Comparison of ENCODE assay signal across 9 cellular contexts in genomic region chr5:149062371-149063016, GRCh38. TPM values are rescaled to one million over a fixed set of nuclear protein-coding genes. Genes with fewer than 3 reads are reported as not detected.
A peak's percentile ranks its signal among the peaks of the same experiment; 100 is the strongest.
DNase-seq lines count a peak whose midpoint lies in the region; ATAC-seq, FAIRE-seq and TF ChIP-seq lines count a peak whose summit lies in the region.
"Had no signal": no experiment of that assay in that cellular context is flagged by ENCODE, and none has a peak within 500 bp of the region (broad histone marks: within the 10 kb centered on the region; RNA-seq: fewer than 3 reads in every experiment).

No MANE protein-coding gene starts in this region.

- CTCF ChIA-PET in HepG2 (lab: Yijun Ruan, JAX; ENCODE audit: low intra/inter-chr PET ratio, low total read pairs), result no interaction called here

- TF ChIP-seq EP300 in HepG2 (IDR thresholded peaks at IDR 0.05; ENCODE audit: low read depth in 2 of 2, low read length in 2 of 2) (no peak), HepG2 (CRISPR knock-in tag; IDR thresholded peaks at IDR 0.05; ENCODE audit: borderline replicate concordance) (no peak)

- no peak overlapping the region for H3K27ac ChIP-seq in HepG2 (ENCODE audit: extremely low read length, insufficient read depth, low read length)
- peak overlapping the region; percentile 11 for H3K27ac ChIP-seq in urinary bladder (ENCODE audit: low read depth)

- 0% methylated on average over 1 of the region's 3 CpGs for WGBS in HepG2 (ENCODE audit: low lambda C conversion rate)
- WGBS in urinary bladder, result 73% methylated on average over 3 of the region's 3 CpGs

- H3K79me2 ChIP-seq in Loucy (ENCODE audit: insufficient read depth, low read length) (no peaks in the 10 kb centered on the region), HepG2 (ENCODE audit: insufficient read depth, low read length) (no peaks in the 10 kb centered on the region)

- TF ChIP-seq CTCF in Loucy (conservative IDR thresholded peaks at IDR 0.05; ENCODE audit: low read length) (no peak), chondrocyte (IDR thresholded peaks at IDR 0.05) (no peak), HepG2 (CRISPR knock-in tag; IDR thresholded peaks at IDR 0.05) (no peak)

- in situ Hi-C loops in HepG2 (cut with HindIII; ENCODE audit: extremely low pct_ligation_motif_present, low pct_unique_long_range_greater_than_20kb), result no loop called here

- H3K27me3 Mint-ChIP-seq in chondrocyte (ENCODE audit: low read depth), result no peaks in the 10 kb centered on the region

- H3K27ac Mint-ChIP-seq in chondrocyte (ENCODE audit: unreplicated experiment), result peak overlapping the region; percentile 75

- H3K27me3 ChIP-seq in Loucy (ENCODE audit: insufficient read depth, low read length, poor library complexity, severe bottlenecking), result no peaks in the 10 kb centered on the region
- H3K27me3 ChIP-seq in HepG2 (ENCODE audit: control insufficient read depth in 1 of 2, insufficient read depth in 2 of 2, low read length in 2 of 2), result no peaks in the 10 kb centered on the region

- peak overlapping the region; percentile 32 for H3K4me3 Mint-ChIP-seq in chondrocyte (ENCODE audit: unreplicated experiment)

- H2AFZ ChIP-seq in Loucy (ENCODE audit: low read length), result 0 out of 2 replicates have a peak overlapping the region, but pooled peaks have one; percentile 0
- H2AFZ ChIP-seq in HepG2 (ENCODE audit: low read length), result no peak overlapping the region

- TF ChIP-seq POLR2A in HepG2 (IDR thresholded peaks at IDR 0.05; ENCODE audit: insufficient read depth in 1 of 2, low read depth in 2 of 2, low read length in 2 of 2), result no peak

- peaks cover 4% of the 10 kb centered on the region; the same call in 1 of the 2 replicates for H3F3A ChIP-seq in Loucy (ENCODE audit: low read depth)

- peaks cover 17% of the 10 kb centered on the region for H3K4me1 Mint-ChIP-seq in chondrocyte (ENCODE audit: low read depth)

- no peaks in the 10 kb centered on the region for H3K36me3 Mint-ChIP-seq in chondrocyte (ENCODE audit: low read depth)

- peaks cover 8% of the 10 kb centered on the region for H3K9me3 Mint-ChIP-seq in chondrocyte (ENCODE audit: low read depth)

- peak; percentile 5; the same call in 2 of the 3 replicates for ATAC-seq in HepG2
- ATAC-seq in GM18867 (IDR thresholded peaks at IDR 0.05; ENCODE audit: unreplicated experiment), result no peak
- no peak for ATAC-seq in HG03280 (IDR thresholded peaks at IDR 0.05; ENCODE audit: unreplicated experiment)
- no peak for ATAC-seq in HG03469 (IDR thresholded peaks at IDR 0.05; ENCODE audit: unreplicated experiment)

- H4K20me1 ChIP-seq in Loucy (ENCODE audit: insufficient read depth, low read length, poor library complexity, severe bottlenecking), result no peaks in the 10 kb centered on the region
- no peaks in the 10 kb centered on the region for H4K20me1 ChIP-seq in HepG2 (ENCODE audit: insufficient read depth, low read length)

- no peak for FAIRE-seq in HepG2 (lab: Jason Lieb, UNC)

- POLR2A ChIA-PET in HepG2 (lab: Yijun Ruan, JAX), result no interaction called here

- peak overlapping the region; percentile 62 for H3K4me2 ChIP-seq in Loucy (ENCODE audit: low read depth, low read length, poor library complexity, severe bottlenecking)
- peak overlapping the region; percentile 52 for H3K4me2 ChIP-seq in HepG2 (ENCODE audit: low read depth, low read length)

- H3K9me3 ChIP-seq in Loucy (ENCODE audit: insufficient read depth, low read depth, low read length), result peaks cover 7% of the 10 kb centered on the region; the same call in 1 of the 2 replicates
- no peaks in the 10 kb centered on the region for H3K9me3 ChIP-seq in HepG2 (ENCODE audit: low read length)

- no peaks in the 10 kb centered on the region for H3K36me3 ChIP-seq in Loucy (ENCODE audit: insufficient read depth, low read length)
- no peaks in the 10 kb centered on the region for H3K36me3 ChIP-seq in HepG2 (replicated peaks in 1 of 2; ENCODE audit: control insufficient read depth in 1 of 2, insufficient read depth in 2 of 2, low read length in 2 of 2)
- no peaks in the 10 kb centered on the region for H3K36me3 ChIP-seq in urinary bladder (ENCODE audit: insufficient read depth)

- H3K4me3 ChIP-seq in Loucy (ENCODE audit: low read length, poor library complexity, severe bottlenecking) (peak overlapping the region; percentile 51), HepG2 (replicated peaks in 1 of 3; ENCODE audit: insufficient read depth in 1 of 3, low read depth in 2 of 3, low read length in 3 of 3) (peak overlapping the region in 1 of 3 experiments; percentile 15; a peak in 1 of 6 replicates), urinary bladder (ENCODE audit: low read depth, low read length) (no peak overlapping the region)

- no peak for DNase-seq in chondrocyte (ENCODE audit: low spot score)
- peak; percentile 34 for DNase-seq in HepG2 (ENCODE audit: low spot score)
- DNase-seq in NCI-H1694 treated with DMSO at 0.1 percent for 48 hours (lab: John Stamatoyannopoulos, UW), result no peak
- DNase-seq: stimulated activated CD4-positive, alpha-beta T cell treated with anti-CD3 and anti-CD28 coated beads, Interleukin-4, amount 100 ng/mL, for 1 hour had no signal

- intact Hi-C loops in HepG2 (cut with micrococcal nuclease; ENCODE audit: unreplicated experiment), result loop anchor here (10.0 kb wide), 2 partner anchors 52 to 162 kb away; no protein-coding TSS in a partner anchor

- peak overlapping the region; percentile 62 for H3K9ac ChIP-seq in Loucy (ENCODE audit: low read depth, low read length, poor library complexity, severe bottlenecking)
- no peak overlapping the region for H3K9ac ChIP-seq in HepG2 (ENCODE audit: insufficient read depth, low read depth, low read length)

- H3K9me2 ChIP-seq in Loucy (replicated peaks; ENCODE audit: low read depth, low read length), result no peaks in the 10 kb centered on the region

- H3K4me1 ChIP-seq in Loucy (ENCODE audit: insufficient read depth, low read length, poor library complexity, severe bottlenecking) (peaks cover 46% of the 10 kb centered on the region), HepG2 (ENCODE audit: insufficient read depth, low read length) (peaks cover 40% of the 10 kb centered on the region), urinary bladder (ENCODE audit: insufficient read depth) (no peaks in the 10 kb centered on the region)

- TSS peak; percentile 82 for BruUV-seq in HepG2 (replicated peaks; lab: Mats Ljungman, UMichigan)

- TF ChIP-seq RAD21 in HepG2 (CRISPR knock-in tag; IDR thresholded peaks at IDR 0.05), result no peak

TF ChIP-seq in HepG2, 621 proteins besides CTCF, POLR2A, EP300 and RAD21 (continues in another document):
- TF ChIP-seq ZSCAN21 (CRISPR knock-in tag; IDR thresholded peaks at IDR 0.05; ENCODE audit: borderline replicate concordance) (peak; percentile 41; the same call in 1 of the 2 replicates), ZNF354B (CRISPR knock-in tag; IDR thresholded peaks at IDR 0.05) (no peak), KAT8 (CRISPR knock-in tag; IDR thresholded peaks at IDR 0.05) (no peak), HNF1B (CRISPR knock-in tag; IDR thresholded peaks at IDR 0.05) (no peak), SUZ12 (IDR thresholded peaks at IDR 0.05; ENCODE audit: low read depth, low read length) (no peak), GATA4 (IDR thresholded peaks at IDR 0.05; ENCODE audit: borderline replicate concordance, low read depth) (no peak), CENPX (CRISPR knock-in tag; IDR thresholded peaks at IDR 0.05) (no peak), KDM5A (IDR thresholded peaks at IDR 0.05; ENCODE audit: borderline replicate concordance, low read length) (no peak), FOXA1 (IDR thresholded peaks at IDR 0.05) (no peak), FOXA1 (CRISPR knock-in tag; IDR thresholded peaks at IDR 0.05) (no peak), FOXO1 (CRISPR knock-in tag; IDR thresholded peaks at IDR 0.05) (no peak)

RNA-seq across cellular contexts. Expression of gene SH3TC2, which starts 0.4 kb away (rescaled TPM):
- 0.33 to 0.80 TPM (median 0.80 TPM) in 3 replicates for total RNA-seq in chondrocyte
- 0.71 and 0.94 TPM in 2 replicates for total RNA-seq in HepG2 (2016; rRNA removed; fragmentation: Illumina TruSeq; extraction: Trizol)
- under 0.01 and 0.20 TPM in 2 replicates for total RNA-seq in HepG2 (2016; cell fraction: cytosol; rRNA removed; fragmentation: Illumina TruSeq; extraction: Trizol; ENCODE audit: low read depth)
- total RNA-seq in HepG2 (2016; cell fraction: insoluble cytoplasmic fraction; rRNA removed; fragmentation: Illumina TruSeq; extraction: Trizol), result 0.61 and 0.76 TPM in 2 replicates
- 0.14 and 0.40 TPM in 2 replicates for total RNA-seq in HepG2 (2016; cell fraction: membrane; rRNA removed; fragmentation: Illumina TruSeq; extraction: Trizol)
- 0.81 and 2.3 TPM in 2 replicates for total RNA-seq in HepG2 (2016; cell fraction: nucleus; rRNA removed; fragmentation: Illumina TruSeq; extraction: Trizol)
- 0.27 and 0.34 TPM in 2 replicates for polyA plus RNA-seq in HepG2 (2011; rRNA removed)
- 0.12 and 0.14 TPM in 2 replicates for polyA plus RNA-seq in HepG2 (2011; cell fraction: cytosol; rRNA removed)
- polyA plus RNA-seq in HepG2 (2011; cell fraction: nucleus; rRNA removed), result 1.3 and 1.9 TPM in 2 replicates
- 0.17 and 0.40 TPM in 2 replicates for polyA plus RNA-seq in HepG2 (2012)
- polyA plus RNA-seq in HepG2 (2016; cell fraction: cytosol; fragmentation: Illumina TruSeq; extraction: Trizol; ENCODE audit: low read depth), result 0.06 TPM in 1 of 2 replicates, not detected in the other
- 0.19 and 0.58 TPM in 2 replicates for polyA plus RNA-seq in HepG2 (2016; cell fraction: insoluble cytoplasmic fraction; fragmentation: Illumina TruSeq; extraction: Trizol; ENCODE audit: low read depth)
- 0.14 TPM in 1 of 2 replicates, not detected in the other for polyA plus RNA-seq in HepG2 (2016; cell fraction: membrane; fragmentation: Illumina TruSeq; extraction: Trizol; ENCODE audit: low read depth)
- polyA plus RNA-seq in HepG2 (2016; cell fraction: nucleus; fragmentation: Illumina TruSeq; extraction: Trizol; ENCODE audit: insufficient read depth, low read depth), result 0.65 and 1.2 TPM in 2 replicates
- polyA minus RNA-seq in HepG2 (2011; rRNA and poly(A)+ RNA removed; ENCODE audit: low replicate concordance), result 4.6 and 5.3 TPM in 2 replicates
- 1.1 TPM in 1 of 2 replicates, not detected in the other for polyA minus RNA-seq in HepG2 (2011; cell fraction: cytosol; rRNA and poly(A)+ RNA removed)
- 1.7 and 2.5 TPM in 2 replicates for polyA minus RNA-seq in HepG2 (2011; cell fraction: nucleus; rRNA and poly(A)+ RNA removed)
- 15.1 TPM for total RNA-seq in urinary bladder
- 0.99 TPM for polyA plus RNA-seq in urinary bladder
